8 cellular contexts compared by ENCODE assay signal in genomic region chr1:16236495-16237342, GRCh38. TPM values are rescaled to one million over a fixed set of nuclear protein-coding genes. Genes with fewer than 3 reads are reported as not detected.
DNase-seq lines count a peak whose midpoint lies in the region; ATAC-seq and TF ChIP-seq lines count a peak whose summit lies in the region.

A gene with protein sequence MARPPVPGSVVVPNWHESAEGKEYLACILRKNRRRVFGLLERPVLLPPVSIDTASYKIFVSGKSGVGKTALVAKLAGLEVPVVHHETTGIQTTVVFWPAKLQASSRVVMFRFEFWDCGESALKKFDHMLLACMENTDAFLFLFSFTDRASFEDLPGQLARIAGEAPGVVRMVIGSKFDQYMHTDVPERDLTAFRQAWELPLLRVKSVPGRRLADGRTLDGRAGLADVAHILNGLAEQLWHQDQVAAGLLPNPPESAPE (minus strand): TSS chr1:16237183. CDS start chr1:16236742, 441 bp downstream.

- TF ChIP-seq CTCF in CD14-positive monocyte (IDR thresholded peaks at IDR 0.05), result no peak
- no peak for TF ChIP-seq CTCF in activated CD8-positive, alpha-beta T cell treated with anti-CD3 and anti-CD28 coated beads for 36 hours (IDR thresholded peaks at IDR 0.05)

- CTCF ChIA-PET in activated CD8-positive, alpha-beta T cell treated with anti-CD3 and anti-CD28 coated beads for 36 hours (lab: Charles Lee), result interaction anchor here (0.9 to 3.4 kb wide), 12 partner anchors 8 to 164 kb away, joined by 3 to 14 read pairs (median 4); partner anchors contain the start of gene FAM131C

- H3K27me3 ChIP-seq in ectodermal cell (ENCODE audit: control insufficient read depth, insufficient read depth, low read length, poor library complexity, severe bottlenecking), result peaks cover 5% of the 10 kb centered on the region

- H3K4me3 Mint-ChIP-seq in CD14-positive monocyte, result peak within 1 kb of the TSS; percentile 82 to 90
- peak within 1 kb of the TSS; percentile 85 for H3K4me3 Mint-ChIP-seq in activated CD8-positive, alpha-beta T cell treated with anti-CD3 and anti-CD28 coated beads for 36 hours

- no peak within 1 kb of the TSS for H3K27ac ChIP-seq in ectodermal cell (ENCODE audit: insufficient read depth, low read depth, low read length, poor library complexity, severe bottlenecking)

- WGBS in ectodermal cell, 2 experiments, result 1% methylated on average over 57 of the region's 57 CpGs

- peak; percentile 75 for ATAC-seq in GM19452 (IDR thresholded peaks at IDR 0.05; ENCODE audit: unreplicated experiment)
- ATAC-seq in activated CD8-positive, alpha-beta T cell treated with anti-CD3 and anti-CD28 coated beads for 36 hours, result peak; percentile 93

- DNase-seq in CD14-positive monocyte (ENCODE audit: low spot score) (peak; percentile 80), HK-2 (ENCODE audit: unreplicated experiment) (peak; percentile 94), NCI-H82 (lab: John Stamatoyannopoulos, UW) (peak; percentile 98), lung microvascular endothelial cell (ENCODE audit: low read depth in 2 of 2) (peak; percentile 92 to 95)
- DNase-seq in activated CD8-positive, alpha-beta T cell treated with anti-CD3 and anti-CD28 coated beads for 36 hours, result peak; percentile 97
- peak; percentile 91 to 97 (median 96) for DNase-seq in stimulated activated CD4-positive, alpha-beta T cell treated with anti-CD3 and anti-CD28 coated beads, TNF-alpha, amount 100 ng/mL, for 48 hours (ENCODE audit: low read depth in 3 of 3)

- intact Hi-C loops in CD14-positive monocyte (cut with micrococcal nuclease), result no loop called here
- intact Hi-C loops in activated CD8-positive, alpha-beta T cell treated with anti-CD3 and anti-CD28 coated beads for 36 hours (cut with micrococcal nuclease), result no loop called here

- H3K4me3 ChIP-seq in ectodermal cell (ENCODE audit: insufficient read depth, low read depth, low read length), result peak within 1 kb of the TSS; percentile 72

- H3K36me3 Mint-ChIP-seq in CD14-positive monocyte, result no peaks in the 10 kb centered on the region
- no peaks in the 10 kb centered on the region for H3K36me3 Mint-ChIP-seq in activated CD8-positive, alpha-beta T cell treated with anti-CD3 and anti-CD28 coated beads for 36 hours (ENCODE audit: low read depth)

- POLR2A ChIA-PET in activated CD8-positive, alpha-beta T cell treated with anti-CD3 and anti-CD28 coated beads for 36 hours (lab: Charles Lee), result interaction anchor here (1.3 to 2.2 kb wide), 2 partner anchors 8 to 15 kb away, joined by 4 to 8 read pairs; no protein-coding TSS in a partner anchor

- H3K4me1 ChIP-seq in ectodermal cell (ENCODE audit: control insufficient read depth, insufficient read depth, low read length), result peaks cover 10% of the 10 kb centered on the region

- peaks cover 18% of the 10 kb centered on the region for H3K4me1 Mint-ChIP-seq in CD14-positive monocyte
- H3K4me1 Mint-ChIP-seq in activated CD8-positive, alpha-beta T cell treated with anti-CD3 and anti-CD28 coated beads for 36 hours (ENCODE audit: low read depth), result peaks cover 13% of the 10 kb centered on the region

- peaks cover 0 to 3% (median 0%) of the 10 kb centered on the region in 7 donors for H3K9me3 Mint-ChIP-seq in CD14-positive monocyte
- no peaks in the 10 kb centered on the region for H3K9me3 Mint-ChIP-seq in activated CD8-positive, alpha-beta T cell treated with anti-CD3 and anti-CD28 coated beads for 36 hours

- H3K9me3 ChIP-seq in ectodermal cell (ENCODE audit: control insufficient read depth, low read length), result no peaks in the 10 kb centered on the region

- H3K36me3 ChIP-seq in ectodermal cell (ENCODE audit: control insufficient read depth, insufficient read depth, low read length), result no peaks in the 10 kb centered on the region

- H3K27me3 Mint-ChIP-seq in CD14-positive monocyte (ENCODE audit: low read depth in 3 of 3), result no peaks in the 10 kb centered on the region
- H3K27me3 Mint-ChIP-seq in activated CD8-positive, alpha-beta T cell treated with anti-CD3 and anti-CD28 coated beads for 36 hours, result no peaks in the 10 kb centered on the region

- H3K27ac Mint-ChIP-seq in CD14-positive monocyte, result peak within 1 kb of the TSS; percentile 32 to 89 (median 76)
- peak within 1 kb of the TSS; percentile 89 for H3K27ac Mint-ChIP-seq in activated CD8-positive, alpha-beta T cell treated with anti-CD3 and anti-CD28 coated beads for 36 hours

RNA-seq across cellular contexts. Expression of the gene that starts here (rescaled TPM):
- polyA plus RNA-seq in CD14-positive monocyte, result 1 to 10 TPM in 1 of 2 donors, under 1 TPM in 1; 0.54 to 1.4 TPM
- 1 to 10 TPM; 1.2 to 1.4 TPM for total RNA-seq in activated CD8-positive, alpha-beta T cell treated with anti-CD3 and anti-CD28 coated beads for 36 hours
- 10.1 TPM for polyA plus RNA-seq in ectodermal cell (2013, experiment 1 of 4)
- polyA plus RNA-seq in ectodermal cell (2013, experiment 2 of 4), result 8.9 TPM
- 8.2 TPM for polyA plus RNA-seq in ectodermal cell (2013, experiment 3 of 4)
- 7.6 TPM for polyA plus RNA-seq in ectodermal cell (2013, experiment 4 of 4)
- 6.7 and 7.2 TPM in 2 replicates for total RNA-seq in lung microvascular endothelial cell
